ENCODE assay signal across 17 cellular contexts in genomic region chr2:55167630-55167967, GRCh38.
DNase-seq lines count a peak whose midpoint lies in the region; ATAC-seq and TF ChIP-seq lines count a peak whose summit lies in the region.
"Had no signal": no experiment of that assay in that cellular context is flagged by ENCODE, and none has a peak within 500 bp of the region (broad histone marks: within the 10 kb centered on the region; RNA-seq: fewer than 3 reads in every experiment).

No MANE protein-coding gene starts in this region.

- H3K36me3 ChIP-seq in mucosa of rectum (ENCODE audit: control insufficient read depth in 2 of 2, insufficient read depth in 2 of 2, low read length in 2 of 2) (no peaks in the 10 kb centered on the region), suprapubic skin (no peaks in the 10 kb centered on the region)
- H3K36me3 ChIP-seq: BE2C, SJCRH30 had no signal

- no peak overlapping the region for H3K4me3 ChIP-seq in mucosa of rectum (ENCODE audit: low read length in 2 of 2)
- H3K4me3 ChIP-seq in suprapubic skin, result no peak overlapping the region
- H3K4me3 ChIP-seq: SJCRH30 had no signal

- H3K36me3 Mint-ChIP-seq in HFFc6 (ENCODE audit: low read depth), result no peaks in the 10 kb centered on the region
- H3K36me3 Mint-ChIP-seq in brain, result no peaks in the 10 kb centered on the region
- H3K36me3 Mint-ChIP-seq: naive thymus-derived CD4-positive, alpha-beta T cell; stimulated activated memory B cell treated with anti-CD40 and anti-IgM and Interleukin-4, amounts not matched to agents 10 μg/mL and 1 μg/mL and 100 μg/mL, for 72 hours had no signal

- peak overlapping the region; percentile 81 for H3K27ac Mint-ChIP-seq in HFFc6
- peak overlapping the region in 4 of 5 experiments; percentile 67 to 92 (median 90) for H3K27ac Mint-ChIP-seq in brain
- H3K27ac Mint-ChIP-seq: stimulated activated memory B cell treated with anti-CD40 and anti-IgM and Interleukin-4, amounts not matched to agents 10 μg/mL and 1 μg/mL and 100 μg/mL, for 72 hours had no signal

- DNase-seq in HFFc6, result no peak
- no peak for DNase-seq in suprapubic skin (ENCODE audit: low spot score in 2 of 2)
- no peak for DNase-seq in mesenteric fat pad (ENCODE audit: low spot score)
- DNase-seq in NCI-H774 (lab: John Stamatoyannopoulos, UW), result no peak
- DNase-seq in Kasumi-1 (lab: John Stamatoyannopoulos, UW), result no peak
- DNase-seq: activated CD4-positive, alpha-beta T cell treated with anti-CD3 and anti-CD28 coated beads, Interleukin-2, amount 50 U/mL, for 4 hours; BE2C; DMS79 treated with DMSO at 0.1 percent for 48 hours; H7; naive thymus-derived CD4-positive, alpha-beta T cell; NCI-H1417 treated with DMSO at 0.1 percent for 48 hours had no signal

- peak overlapping the region; percentile 70 for H3K4me3 Mint-ChIP-seq in HFFc6
- H3K4me3 Mint-ChIP-seq in brain, result peak overlapping the region in 2 of 5 experiments; percentile 3 to 15
- H3K4me3 Mint-ChIP-seq: naive thymus-derived CD4-positive, alpha-beta T cell; stimulated activated memory B cell treated with anti-CD40 and anti-IgM and Interleukin-4, amounts not matched to agents 10 μg/mL and 1 μg/mL and 100 μg/mL, for 72 hours had no signal

- H3K27me3 Mint-ChIP-seq in HFFc6 (ENCODE audit: insufficient read depth) (no peaks in the 10 kb centered on the region), brain (no peaks in the 10 kb centered on the region)
- H3K27me3 Mint-ChIP-seq: stimulated activated memory B cell treated with anti-CD40 and anti-IgM and Interleukin-4, amounts not matched to agents 10 μg/mL and 1 μg/mL and 100 μg/mL, for 72 hours had no signal

- H3K9me3 ChIP-seq in mucosa of rectum (ENCODE audit: control insufficient read depth in 2 of 2, low read length in 2 of 2) (no peaks in the 10 kb centered on the region), suprapubic skin (no peaks in the 10 kb centered on the region)
- H3K9me3 ChIP-seq: BE2C, SJCRH30 had no signal

- no peak for TF ChIP-seq CTCF in HFFc6 (IDR thresholded peaks at IDR 0.05)
- TF ChIP-seq CTCF in brain (conservative IDR thresholded peaks at IDR 0.05), result no peak
- no peak for TF ChIP-seq CTCF in suprapubic skin (IDR thresholded peaks at IDR 0.05)

- H3K27ac ChIP-seq in mucosa of rectum (ENCODE audit: low read depth in 2 of 2, low read length in 2 of 2) (peak overlapping the region; percentile 15 to 45), suprapubic skin (peak overlapping the region; percentile 50)
- H3K27ac ChIP-seq: KMS-11, SJCRH30 had no signal

- ATAC-seq in GM21529 (IDR thresholded peaks at IDR 0.05; ENCODE audit: unreplicated experiment), result no peak
- ATAC-seq: naive thymus-derived CD4-positive, alpha-beta T cell; stimulated activated memory B cell treated with anti-CD40 and anti-IgM and Interleukin-4, amounts not matched to agents 10 μg/mL and 1 μg/mL and 100 μg/mL, for 72 hours had no signal

- H3K9ac ChIP-seq in mucosa of rectum (ENCODE audit: low read depth in 1 of 2, low read length in 2 of 2), result no peak overlapping the region
- H3K9ac ChIP-seq: KMS-11 had no signal

- H3K9me3 Mint-ChIP-seq in HFFc6, result no peaks in the 10 kb centered on the region
- H3K9me3 Mint-ChIP-seq in brain, result no peaks in the 10 kb centered on the region
- H3K9me3 Mint-ChIP-seq: naive thymus-derived CD4-positive, alpha-beta T cell; stimulated activated memory B cell treated with anti-CD40 and anti-IgM and Interleukin-4, amounts not matched to agents 10 μg/mL and 1 μg/mL and 100 μg/mL, for 72 hours had no signal

- H3K27me3 ChIP-seq in mucosa of rectum (ENCODE audit: control insufficient read depth in 2 of 2, insufficient read depth in 2 of 2, low read length in 2 of 2), result no peaks in the 10 kb centered on the region
- no peaks in the 10 kb centered on the region for H3K27me3 ChIP-seq in suprapubic skin
- H3K27me3 ChIP-seq: BE2C, SJCRH30 had no signal

- TF ChIP-seq POLR2A in suprapubic skin (IDR thresholded peaks at IDR 0.05), result no peak

- no peak for TF ChIP-seq EP300 in suprapubic skin (IDR thresholded peaks at IDR 0.05)

- H3K4me1 ChIP-seq in mucosa of rectum (ENCODE audit: control insufficient read depth in 2 of 2, insufficient read depth in 2 of 2, low read length in 2 of 2) (peaks cover 35 to 37% of the 10 kb centered on the region in 2 donors), suprapubic skin (peaks cover 59% of the 10 kb centered on the region)

- WGBS in suprapubic skin, result 60% methylated on average over 2 of the region's 2 CpGs

- H3K4me1 Mint-ChIP-seq in HFFc6 (ENCODE audit: low read depth) (peaks cover 74% of the 10 kb centered on the region), brain (peaks cover 68% of the 10 kb centered on the region)
